ENCODE assay signal across 12 cellular contexts in genomic region chr21:43597052-43597451, GRCh38.
DNase-seq lines count a peak whose midpoint lies in the region; ATAC-seq and TF ChIP-seq lines count a peak whose summit lies in the region.
"Had no signal": no experiment of that assay in that cellular context is flagged by ENCODE, and none has a peak within 500 bp of the region (broad histone marks: within the 10 kb centered on the region; RNA-seq: fewer than 3 reads in every experiment).

No MANE protein-coding gene starts in this region.

- no peak overlapping the region for H2AFZ ChIP-seq in mesenchymal stem cell (ENCODE audit: low read depth, low read length)

- TF ChIP-seq CTCF in AG10803 (conservative IDR thresholded peaks at IDR 0.05; ENCODE audit: low read length) (no peak), brain microvascular endothelial cell (IDR thresholded peaks at IDR 0.05; ENCODE audit: low read depth, low read length, missing control alignments) (no peak)

- H2BK15ac ChIP-seq in mesenchymal stem cell (ENCODE audit: low read depth, poor library complexity, severe bottlenecking) = no peak overlapping the region

- H3K18ac ChIP-seq in mesenchymal stem cell (ENCODE audit: low read depth in 1 of 2, low read length in 2 of 2) = peak overlapping the region; percentile 6 to 37

- H3K4ac ChIP-seq in mesenchymal stem cell (ENCODE audit: low read depth in 1 of 2, low read length in 2 of 2) = no peak overlapping the region

- DNase-seq in AG10803 (ENCODE audit: low read depth) = peak; percentile 62
- DNase-seq in MG63 = peak; percentile 67
- DNase-seq in brain microvascular endothelial cell = peak; percentile 87
- peak; percentile 83 for DNase-seq in mesenchymal stem cell
- no peak for DNase-seq in NOMO-1 (lab: John Stamatoyannopoulos, UW; ENCODE audit: unreplicated experiment in 2 of 2)
- no peak for DNase-seq in pons (ENCODE audit: low spot score)
- DNase-seq in Right ventricle myocardium superior = no peak
- DNase-seq: activated naive CD4-positive, alpha-beta T cell treated with anti-CD3 and anti-CD28 coated beads for 36 hours; Karpas-422; left lung had no signal

- peaks cover 14% of the 10 kb centered on the region for H3K4me1 ChIP-seq in mesenchymal stem cell (ENCODE audit: control insufficient read depth, insufficient read depth, low read depth, low read length)
- H3K4me1 ChIP-seq: left lung had no signal

- H3K4me2 ChIP-seq in mesenchymal stem cell (ENCODE audit: low read length, poor library complexity, severe bottlenecking) = no peak overlapping the region

- H3K4me3 ChIP-seq in AG10803 (ENCODE audit: low read length) (no peak overlapping the region), MG63 (no peak overlapping the region), brain microvascular endothelial cell (ENCODE audit: low read depth, low read length) (no peak overlapping the region), mesenchymal stem cell (ENCODE audit: insufficient read depth in 1 of 2, low read depth in 1 of 2, low read length in 2 of 2) (no peak overlapping the region)
- H3K4me3 ChIP-seq: left lung had no signal

- H3K36me3 ChIP-seq in MG63 (no peaks in the 10 kb centered on the region), brain microvascular endothelial cell (replicated peaks) (no peaks in the 10 kb centered on the region), mesenchymal stem cell (ENCODE audit: control insufficient read depth in 1 of 2, insufficient read depth in 2 of 2, low read depth in 1 of 2, low read length in 2 of 2) (no peaks in the 10 kb centered on the region)
- H3K36me3 ChIP-seq: left lung, neutrophil had no signal

- H2BK5ac ChIP-seq in mesenchymal stem cell (ENCODE audit: low read depth, low read length, poor library complexity, severe bottlenecking) = no peak overlapping the region

- ATAC-seq in HG03159 (IDR thresholded peaks at IDR 0.05; ENCODE audit: unreplicated experiment) (no peak), Right ventricle myocardium superior (ENCODE audit: poor library complexity) (no peak)
- ATAC-seq: left lung had no signal

- H3K27ac ChIP-seq in brain microvascular endothelial cell (peak overlapping the region; percentile 97), mesenchymal stem cell (ENCODE audit: low read length, poor library complexity, severe bottlenecking) (peak overlapping the region; percentile 72)
- H3K27ac ChIP-seq: left lung, neutrophil had no signal

- H2AK5ac ChIP-seq in mesenchymal stem cell (ENCODE audit: low read length, severe bottlenecking) = no peak overlapping the region

- H3K14ac ChIP-seq in mesenchymal stem cell (ENCODE audit: low read length in 2 of 2) = no peak overlapping the region

- H3K79me1 ChIP-seq in mesenchymal stem cell (replicated peaks; ENCODE audit: low read length, poor library complexity, severe bottlenecking) = no peaks in the 10 kb centered on the region

- intact Hi-C loops in Right ventricle myocardium superior (cut with DNase I) = no loop called here

- H3K9me3 ChIP-seq in MG63 (no peaks in the 10 kb centered on the region), mesenchymal stem cell (ENCODE audit: control insufficient read depth, low read length) (no peaks in the 10 kb centered on the region)
- H3K9me3 ChIP-seq: left lung, neutrophil had no signal

- H2BK120ac ChIP-seq in mesenchymal stem cell (ENCODE audit: low read depth, low read length) = no peak overlapping the region

- in situ Hi-C loops in brain microvascular endothelial cell (cut with HindIII; ENCODE audit: low pct_ligation_motif_present, low sequenced_read_pairs) = no loop called here

- peak overlapping the region; percentile 55 for H4K8ac ChIP-seq in mesenchymal stem cell (ENCODE audit: low read length)

- no peak overlapping the region for H4K91ac ChIP-seq in mesenchymal stem cell (ENCODE audit: low read length)

- 0% methylated on average over 1 of the region's 1 CpG for WGBS in mesenchymal stem cell

- no peak overlapping the region for H3K23ac ChIP-seq in mesenchymal stem cell (ENCODE audit: low read length in 2 of 2)

- no peak overlapping the region for H3K9ac ChIP-seq in mesenchymal stem cell (ENCODE audit: low read length)

- peak overlapping the region in 1 of 2 experiments; percentile 2 for H2BK12ac ChIP-seq in mesenchymal stem cell (ENCODE audit: low read length in 2 of 2)

- H3K27me3 ChIP-seq in MG63 (no peaks in the 10 kb centered on the region), brain microvascular endothelial cell (replicated peaks) (no peaks in the 10 kb centered on the region), mesenchymal stem cell (ENCODE audit: control insufficient read depth in 1 of 2, insufficient read depth in 1 of 2, low read length in 2 of 2) (peaks cover 0 to 10% of the 10 kb centered on the region in 2 experiments)
- H3K27me3 ChIP-seq: left lung had no signal

Comparison
In these comparisons a context has a peak if more than half of its experiments do, and no peak if none do; other contexts are left out.
1. DNase-seq: peak in AG10803 (single experiment), MG63 (single experiment), brain microvascular endothelial cell (single experiment) and mesenchymal stem cell (single experiment); none in NOMO-1 (0 of 2), pons (single experiment) and Right ventricle myocardium superior (single experiment).